11 cellular contexts compared by ENCODE assay signal in the genomic region with DNA sequence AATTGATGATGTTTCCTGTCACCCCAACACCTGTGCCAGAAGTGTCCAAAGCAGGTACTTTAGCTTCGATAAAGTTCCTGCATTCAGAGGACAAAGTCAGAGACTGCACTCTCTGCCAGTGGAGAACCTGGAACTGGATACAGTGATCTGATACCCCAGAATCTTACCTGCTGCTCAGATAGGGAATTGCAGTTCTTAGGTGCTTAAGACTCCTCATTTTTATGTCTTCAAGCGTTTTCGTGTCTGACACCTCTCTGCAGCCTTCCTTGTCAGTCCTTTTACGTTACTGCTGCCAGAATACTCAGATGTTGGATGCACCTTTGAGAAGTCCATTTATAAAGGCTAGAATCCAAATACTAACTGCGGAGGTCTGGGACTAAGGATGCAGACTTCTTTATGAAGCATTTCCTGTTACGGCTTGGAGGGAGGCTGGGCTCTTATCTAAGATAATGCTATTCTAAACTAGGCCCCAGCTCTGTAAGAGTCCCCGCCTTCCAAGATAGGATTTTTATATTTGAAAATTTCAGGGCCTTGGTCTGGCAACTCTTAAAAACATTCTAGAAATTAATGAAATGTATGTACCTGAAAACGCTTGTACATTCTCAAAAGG. TPM values are rescaled to one million over a fixed set of nuclear protein-coding genes. Genes with fewer than 3 reads are reported as not detected.
A peak's percentile ranks its signal among the peaks of the same experiment; 100 is the strongest.
DNase-seq lines count a peak whose midpoint lies in the region; ATAC-seq and TF ChIP-seq lines count a peak whose summit lies in the region.
"Had no signal": no experiment of that assay in that cellular context is flagged by ENCODE, and none has a peak within 500 bp of the region (broad histone marks: within the 10 kb centered on the region; RNA-seq: fewer than 3 reads in every experiment).

No MANE protein-coding gene starts in this region.

- DNase-seq in CD8-positive, alpha-beta memory T cell, result no peak
- no peak for DNase-seq in IMR-90
- no peak for DNase-seq in T-helper 1 cell
- DNase-seq in lower leg skin (ENCODE audit: low spot score in 2 of 2), result no peak
- DNase-seq: activated CD4-positive, alpha-beta T cell treated with anti-CD3 and anti-CD28 coated beads, Interleukin-2, amount 50 U/mL, for 4 hours; central memory CD4-positive, alpha-beta T cell; Peyer's patch; retina had no signal

- peak overlapping the region in 1 of 8 donors; percentile 32 for H3K27ac Mint-ChIP-seq in CD8-positive, alpha-beta memory T cell

- H2AK5ac ChIP-seq in IMR-90 (ENCODE audit: low read depth, low read length), result no peak overlapping the region

- no peak overlapping the region for H4K8ac ChIP-seq in IMR-90 (ENCODE audit: low read depth in 2 of 2, low read length in 2 of 2)

- no peak overlapping the region for H2AFZ ChIP-seq in IMR-90 (replicated peaks; ENCODE audit: low read length, poor library complexity)
- H2AFZ ChIP-seq in neural cell (ENCODE audit: low read depth, low read length), result no peak overlapping the region

- ATAC-seq in IMR-90 (ENCODE audit: low read depth), result no peak
- ATAC-seq in HG02852 (IDR thresholded peaks at IDR 0.05; ENCODE audit: unreplicated experiment), result no peak

- H3K79me2 ChIP-seq in neural cell (replicated peaks; ENCODE audit: insufficient read depth, low read length), result no peaks in the 10 kb centered on the region

- no peak overlapping the region for H2BK5ac ChIP-seq in IMR-90 (ENCODE audit: low read depth, low read length, poor library complexity, severe bottlenecking)

- H4K91ac ChIP-seq in IMR-90 (ENCODE audit: insufficient read depth, low read depth, low read length), result no peak overlapping the region

- no peak overlapping the region for H3K4me2 ChIP-seq in IMR-90 (ENCODE audit: low read depth, low read length)
- no peak overlapping the region for H3K4me2 ChIP-seq in neural cell (ENCODE audit: low read length)

- no peaks in the 10 kb centered on the region for H4K20me1 ChIP-seq in IMR-90 (ENCODE audit: insufficient read depth, low read length)
- H4K20me1 ChIP-seq in neural cell (ENCODE audit: insufficient read depth), result no peaks in the 10 kb centered on the region

- no peak for TF ChIP-seq RAD21 in IMR-90 (IDR thresholded peaks at IDR 0.05; ENCODE audit: low read length)
- TF ChIP-seq RAD21 in neural cell (conservative IDR thresholded peaks at IDR 0.05), result no peak

- H2BK120ac ChIP-seq in IMR-90 (ENCODE audit: low read depth, low read length), result no peak overlapping the region

- H2BK20ac ChIP-seq in IMR-90 (ENCODE audit: low read depth, low read length), result no peak overlapping the region

- peaks cover 3% of the 10 kb centered on the region for H3F3A ChIP-seq in neural cell (ENCODE audit: insufficient read depth, low read length, poor library complexity, severe bottlenecking)

- H3K18ac ChIP-seq in IMR-90 (ENCODE audit: low read depth, low read length), result no peak overlapping the region

- TF ChIP-seq POLR2A in IMR-90 (IDR thresholded peaks at IDR 0.05; ENCODE audit: low read depth, low read length), result no peak
- TF ChIP-seq POLR2A in lower leg skin (IDR thresholded peaks at IDR 0.05), result no peak

- TF ChIP-seq CTCF in IMR-90 (conservative IDR thresholded peaks at IDR 0.05; ENCODE audit: low read depth, low read length) (no peak), neural cell (IDR thresholded peaks at IDR 0.05; ENCODE audit: poor library complexity, severe bottlenecking) (peak; percentile 25), lower leg skin (IDR thresholded peaks at IDR 0.05) (no peak)

- H3K79me1 ChIP-seq in IMR-90 (ENCODE audit: low read depth in 1 of 2, low read length in 2 of 2), result peaks cover 10 to 24% of the 10 kb centered on the region in 2 experiments; a peak in 3 of 4 replicates

- peaks cover 15% of the 10 kb centered on the region for H3K4me1 ChIP-seq in CD8-positive, alpha-beta memory T cell (ENCODE audit: insufficient read depth, low read length)
- peaks cover 4% of the 10 kb centered on the region; the same call in 1 of the 2 replicates for H3K4me1 ChIP-seq in IMR-90 (ENCODE audit: control insufficient read depth, insufficient read depth, low read length)
- peaks cover 32 to 34% of the 10 kb centered on the region in 2 donors for H3K4me1 ChIP-seq in duodenal mucosa (ENCODE audit: control insufficient read depth in 1 of 2, insufficient read depth in 2 of 2, low read length in 2 of 2)

- H3K27me3 Mint-ChIP-seq in CD8-positive, alpha-beta memory T cell, result peaks cover 2 to 9% of the 10 kb centered on the region in 2 donors

- H4K5ac ChIP-seq in IMR-90 (ENCODE audit: low read depth, low read length), result no peak overlapping the region

- no peaks in the 10 kb centered on the region for H3K36me3 ChIP-seq in CD8-positive, alpha-beta memory T cell (ENCODE audit: insufficient read depth, low read length)
- H3K36me3 ChIP-seq in IMR-90 (ENCODE audit: control insufficient read depth, insufficient read depth, low read length), result no peaks in the 10 kb centered on the region
- H3K36me3 ChIP-seq in duodenal mucosa (ENCODE audit: control insufficient read depth in 1 of 2, insufficient read depth in 2 of 2, low read length in 2 of 2), result no peaks in the 10 kb centered on the region
- no peaks in the 10 kb centered on the region for H3K36me3 ChIP-seq in neural cell (ENCODE audit: insufficient read depth, low read length)
- H3K36me3 ChIP-seq: Peyer's patch had no signal

- no peak overlapping the region for H3K9ac ChIP-seq in IMR-90 (ENCODE audit: low read depth, low read length)
- H3K9ac ChIP-seq in duodenal mucosa (ENCODE audit: low read depth in 1 of 2, low read length in 2 of 2), result no peak overlapping the region
- H3K9ac ChIP-seq in neural cell (ENCODE audit: low read length), result no peak overlapping the region

- no peaks in the 10 kb centered on the region for H3K9me1 ChIP-seq in IMR-90 (ENCODE audit: insufficient read depth, low read length)

- no peaks in the 10 kb centered on the region for H3K27me3 ChIP-seq in CD8-positive, alpha-beta memory T cell (ENCODE audit: insufficient read depth, low read length, poor library complexity, severe bottlenecking)
- H3K27me3 ChIP-seq in IMR-90 (ENCODE audit: control insufficient read depth, insufficient read depth, low read length), result no peaks in the 10 kb centered on the region
- H3K27me3 ChIP-seq in duodenal mucosa (ENCODE audit: control insufficient read depth in 1 of 2, insufficient read depth in 2 of 2, low read length in 2 of 2), result peaks cover 0 to under 1% of the 10 kb centered on the region in 2 donors
- no peaks in the 10 kb centered on the region for H3K27me3 ChIP-seq in neural cell (ENCODE audit: insufficient read depth, low read depth, low read length)
- H3K27me3 ChIP-seq: Peyer's patch had no signal

- 78% methylated on average over 3 of the region's 8 CpGs; no CpG with 5 or more reads in 1 of the 2 experiments for whole genome bisulfite sequencing in IMR-90 (ENCODE audit: extremely low coverage in 2 of 2, insufficient read length in 1 of 2), 2 experiments
- 48 to 61% methylated on average over 8 of the region's 8 CpGs for WGBS in lower leg skin, 2 donors

- H3K9me2 ChIP-seq in neural cell (ENCODE audit: insufficient read depth, low read length), result no peaks in the 10 kb centered on the region

- H3K4me1 Mint-ChIP-seq in CD8-positive, alpha-beta memory T cell, result peaks cover 32 to 48% (median 44%) of the 10 kb centered on the region in 3 donors

- peak overlapping the region; percentile 11 to 97 (median 58) for H3K4me3 Mint-ChIP-seq in CD8-positive, alpha-beta memory T cell

- no peak overlapping the region for H3K23ac ChIP-seq in IMR-90 (ENCODE audit: low read depth, low read length)

- H3K9me3 ChIP-seq in CD8-positive, alpha-beta memory T cell (ENCODE audit: low read length), result no peaks in the 10 kb centered on the region
- H3K9me3 ChIP-seq in IMR-90 (ENCODE audit: control insufficient read depth, insufficient read depth, low read length) (no peaks in the 10 kb centered on the region), duodenal mucosa (ENCODE audit: control insufficient read depth in 1 of 2, low read length in 2 of 2) (no peaks in the 10 kb centered on the region), neural cell (ENCODE audit: low read length) (no peaks in the 10 kb centered on the region)
- H3K9me3 ChIP-seq: Peyer's patch had no signal

- in situ Hi-C loops in IMR-90 (cut with MboI; ENCODE audit: low sequenced_read_pairs), result no loop called here

- H3K27ac ChIP-seq in CD8-positive, alpha-beta memory T cell (ENCODE audit: low read depth, low read length), result no peak overlapping the region
- H3K27ac ChIP-seq in IMR-90 (ENCODE audit: insufficient read depth, low read length), result no peak overlapping the region
- no peak overlapping the region for H3K27ac ChIP-seq in duodenal mucosa (ENCODE audit: low read depth, low read length)
- H3K27ac ChIP-seq in neural cell (ENCODE audit: low read length), result no peak overlapping the region

- H3K56ac ChIP-seq in IMR-90 (ENCODE audit: extremely low read depth, insufficient read depth, low read length), result no peak overlapping the region

- H3K4ac ChIP-seq in IMR-90 (ENCODE audit: low read depth, low read length), result no peak overlapping the region

- POLR2A ChIA-PET in CD8-positive, alpha-beta memory T cell (lab: Charles Lee), result no interaction called here
- POLR2A ChIA-PET in IMR-90 (lab: Charles Lee; ENCODE audit: unreplicated experiment), result no interaction called here

- no peak overlapping the region for H3K14ac ChIP-seq in IMR-90 (replicated peaks; ENCODE audit: low read depth, low read length)

- CTCF ChIA-PET in CD8-positive, alpha-beta memory T cell (lab: Charles Lee), result no interaction called here
- CTCF ChIA-PET in IMR-90 (lab: Yijun Ruan, JAX), result interaction anchor here (0.7 to 1.1 kb wide), 2 partner anchors 35 to 190 kb away, joined by 3 read pairs; no protein-coding TSS in a partner anchor

- H2AK9ac ChIP-seq in IMR-90 (replicated peaks; ENCODE audit: low read depth, low read length, poor library complexity), result no peak overlapping the region

- intact Hi-C loops in IMR-90 (cut with micrococcal nuclease) (no loop called here), lower leg skin (cut with DNase I; ENCODE audit: low total_unique reads) (no loop called here)

- H2BK15ac ChIP-seq in IMR-90 (ENCODE audit: low read depth, low read length), result no peak overlapping the region

- peaks cover 0 to 5% (median 2%) of the 10 kb centered on the region in 3 donors for H3K36me3 Mint-ChIP-seq in CD8-positive, alpha-beta memory T cell

- no peak overlapping the region for H3K4me3 ChIP-seq in CD8-positive, alpha-beta memory T cell (ENCODE audit: low read length)
- H3K4me3 ChIP-seq in IMR-90 (ENCODE audit: insufficient read depth, low read depth, low read length), result no peak overlapping the region
- peak overlapping the region; percentile 48 to 99 for H3K4me3 ChIP-seq in duodenal mucosa (ENCODE audit: low read depth in 1 of 2, low read length in 2 of 2)
- H3K4me3 ChIP-seq in neural cell (ENCODE audit: low read length), result peak overlapping the region; percentile 90
- no peak overlapping the region for H3K4me3 ChIP-seq in lower leg skin (ENCODE audit: low read depth, poor library complexity, severe bottlenecking)

- no peaks in the 10 kb centered on the region for H3K9me3 Mint-ChIP-seq in CD8-positive, alpha-beta memory T cell

- TSS peak; percentile 35 for BruUV-seq in IMR-90 (replicated peaks; lab: Mats Ljungman, UMichigan)

- TF ChIP-seq EP300 in neural cell (conservative IDR thresholded peaks at IDR 0.05; ENCODE audit: poor library complexity, severe bottlenecking), result no peak

- dilution Hi-C loops in IMR-90 (cut with HindIII; ENCODE audit: low sequenced_read_pairs, unreplicated experiment), result no loop called here

RNA-seq across cellular contexts. Expression of a gene that starts 1.9 kb away (rescaled TPM):
- total RNA-seq in CD8-positive, alpha-beta memory T cell, result 10 to 100 TPM; 22.7 to 24.7 TPM
- 33.0 TPM for polyA plus RNA-seq in CD8-positive, alpha-beta memory T cell
- total RNA-seq in IMR-90 (2012; rRNA removed) (10.8 and 18.9 TPM in 2 replicates), lower leg skin (10 to 100 TPM; 37.7 to 67.2 (median 38.7) TPM)
- polyA plus RNA-seq in IMR-90 (2012; rRNA removed) (10.2 and 11.6 TPM in 2 replicates), neural cell (30.6 and 34.0 TPM in 2 replicates)
- polyA plus RNA-seq in IMR-90 (2012; cell fraction: cytosol; rRNA removed), result 6.2 and 6.6 TPM in 2 replicates
- polyA plus RNA-seq in IMR-90 (2012; cell fraction: nucleus; rRNA removed; ENCODE audit: low replicate concordance), result 2.2 and 3.7 TPM in 2 replicates
- 22.0 and 22.4 TPM in 2 replicates for polyA minus RNA-seq in neural cell

Comparison
In these comparisons a context has a peak if more than half of its experiments do, and no peak if none do; other contexts are left out.
1. H3K4me3 ChIP-seq: peak in duodenal mucosa (2 of 2) and neural cell (single experiment); none in CD8-positive, alpha-beta memory T cell (single experiment), IMR-90 (single experiment) and lower leg skin (single experiment).